ENCODE assay signal across 8 cellular contexts in the genomic region with DNA sequence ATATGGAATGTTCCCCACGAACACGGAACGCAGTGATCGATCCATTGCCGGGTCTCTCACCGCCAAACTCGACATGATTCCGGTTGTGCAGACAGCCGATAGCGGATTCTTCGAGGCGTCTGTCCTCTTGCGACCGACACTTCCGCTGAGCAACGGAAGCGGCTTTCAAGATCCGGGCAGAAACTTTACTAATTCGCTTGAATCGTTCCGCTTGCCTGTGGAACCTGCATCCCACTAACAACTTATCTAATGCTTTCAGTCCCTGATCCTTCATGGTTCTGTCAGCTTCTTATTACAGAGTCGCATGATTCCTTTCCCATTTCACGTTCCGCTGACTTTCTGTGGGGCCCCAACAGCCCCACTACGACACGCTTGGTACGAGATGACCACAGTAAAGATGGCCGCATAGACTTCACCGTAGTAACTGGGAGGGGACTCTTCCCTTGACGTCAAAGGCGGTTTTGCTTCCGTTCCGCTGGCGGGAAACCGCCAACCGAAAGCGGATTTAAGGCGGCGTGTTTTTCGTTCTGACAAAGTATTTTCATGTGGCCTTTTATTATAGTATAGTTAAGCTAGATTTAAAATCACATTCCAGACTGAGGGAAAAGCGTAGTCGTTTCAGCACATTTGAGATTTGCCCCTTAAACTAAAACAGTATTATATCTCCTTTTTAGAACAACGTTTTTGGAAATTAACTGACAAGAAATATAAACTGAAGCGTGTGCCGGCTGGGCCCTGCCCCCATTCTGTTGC. TPM values are rescaled to one million over a fixed set of nuclear protein-coding genes. Genes with fewer than 3 reads are reported as not detected.
DNase-seq lines count a peak whose midpoint lies in the region; ATAC-seq and TF ChIP-seq lines count a peak whose summit lies in the region.

A gene with protein sequence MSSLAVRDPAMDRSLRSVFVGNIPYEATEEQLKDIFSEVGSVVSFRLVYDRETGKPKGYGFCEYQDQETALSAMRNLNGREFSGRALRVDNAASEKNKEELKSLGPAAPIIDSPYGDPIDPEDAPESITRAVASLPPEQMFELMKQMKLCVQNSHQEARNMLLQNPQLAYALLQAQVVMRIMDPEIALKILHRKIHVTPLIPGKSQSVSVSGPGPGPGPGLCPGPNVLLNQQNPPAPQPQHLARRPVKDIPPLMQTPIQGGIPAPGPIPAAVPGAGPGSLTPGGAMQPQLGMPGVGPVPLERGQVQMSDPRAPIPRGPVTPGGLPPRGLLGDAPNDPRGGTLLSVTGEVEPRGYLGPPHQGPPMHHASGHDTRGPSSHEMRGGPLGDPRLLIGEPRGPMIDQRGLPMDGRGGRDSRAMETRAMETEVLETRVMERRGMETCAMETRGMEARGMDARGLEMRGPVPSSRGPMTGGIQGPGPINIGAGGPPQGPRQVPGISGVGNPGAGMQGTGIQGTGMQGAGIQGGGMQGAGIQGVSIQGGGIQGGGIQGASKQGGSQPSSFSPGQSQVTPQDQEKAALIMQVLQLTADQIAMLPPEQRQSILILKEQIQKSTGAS (minus strand): TSS at position 121 of the 753 bp plus-strand sequence. CDS start 46 bp downstream, at position 75.

- no peaks in the 10 kb centered on the region for H3K27me3 Mint-ChIP-seq in naive thymus-derived CD4-positive, alpha-beta T cell
- H3K27me3 Mint-ChIP-seq in stimulated activated naive B cell treated with anti-CD40 and anti-IgM and Interleukin-4, amounts not matched to agents 10 μg/mL and 1 μg/mL and 100 μg/mL, for 72 hours = peaks cover 0 to 6% of the 10 kb centered on the region in 2 donors

- H3F3A ChIP-seq in GM23248 (ENCODE audit: insufficient read depth) = 0 out of 2 replicates have a peak, but pooled peaks cover 7% of the 10 kb centered on the region

- CTCF ChIA-PET in naive thymus-derived CD4-positive, alpha-beta T cell (lab: Charles Lee) = interaction anchor here (1.3 kb wide), 1 partner anchor 9 kb away, joined by 4 read pairs; no protein-coding TSS in a partner anchor

- H3K4me1 ChIP-seq in DND-41 (ENCODE audit: insufficient read depth, low read length) (peaks cover 34% of the 10 kb centered on the region), GM23248 (ENCODE audit: insufficient read depth) (peaks cover 19% of the 10 kb centered on the region), fibroblast of lung (ENCODE audit: control insufficient read depth, extremely low read depth, insufficient read depth, low read length) (peaks cover 3% of the 10 kb centered on the region)
- H3K4me1 ChIP-seq in naive thymus-derived CD4-positive, alpha-beta T cell (ENCODE audit: control insufficient read depth in 2 of 2, insufficient read depth in 2 of 2, low read length in 2 of 2) = peaks cover 24 to 45% of the 10 kb centered on the region in 2 donors

- peak within 1 kb of the TSS; percentile 99 for H2AFZ ChIP-seq in DND-41 (ENCODE audit: low read depth, low read length)
- H2AFZ ChIP-seq in GM23248 = peak within 1 kb of the TSS; percentile 94
- H2AFZ ChIP-seq in fibroblast of lung (ENCODE audit: low read length) = peak within 1 kb of the TSS; percentile 95

- peaks cover 6 to 39% (median 29%) of the 10 kb centered on the region in 5 donors for H3K36me3 Mint-ChIP-seq in naive thymus-derived CD4-positive, alpha-beta T cell
- H3K36me3 Mint-ChIP-seq in stimulated activated naive B cell treated with anti-CD40 and anti-IgM and Interleukin-4, amounts not matched to agents 10 μg/mL and 1 μg/mL and 100 μg/mL, for 72 hours = peaks cover 14 to 31% of the 10 kb centered on the region in 2 donors

- intact Hi-C loops in naive thymus-derived CD4-positive, alpha-beta T cell (cut with micrococcal nuclease) = loop anchor here in 1 of 2 donors (1.0 to 5.0 kb wide), 2 partner anchors 9 to 178 kb away; no protein-coding TSS in a partner anchor

- H3K4me2 ChIP-seq in DND-41 (ENCODE audit: insufficient read depth, low read length) (peak within 1 kb of the TSS; percentile 88), GM23248 (ENCODE audit: unreplicated experiment) (peak within 1 kb of the TSS; percentile 87), fibroblast of lung (ENCODE audit: extremely low read depth, insufficient read depth, low read length) (peak within 1 kb of the TSS; percentile 94)

- H3K4me1 Mint-ChIP-seq in naive thymus-derived CD4-positive, alpha-beta T cell = peaks cover 29 to 62% (median 52%) of the 10 kb centered on the region in 7 donors
- peaks cover 15 to 45% of the 10 kb centered on the region in 2 donors for H3K4me1 Mint-ChIP-seq in stimulated activated naive B cell treated with anti-CD40 and anti-IgM and Interleukin-4, amounts not matched to agents 10 μg/mL and 1 μg/mL and 100 μg/mL, for 72 hours

- peak within 1 kb of the TSS; percentile 99 to 100 (median 100) for H3K27ac Mint-ChIP-seq in naive thymus-derived CD4-positive, alpha-beta T cell
- peak within 1 kb of the TSS; percentile 100 for H3K27ac Mint-ChIP-seq in stimulated activated naive B cell treated with anti-CD40 and anti-IgM and Interleukin-4, amounts not matched to agents 10 μg/mL and 1 μg/mL and 100 μg/mL, for 72 hours

- H3K9me3 Mint-ChIP-seq in naive thymus-derived CD4-positive, alpha-beta T cell = peaks cover 0 to 7% (median 0%) of the 10 kb centered on the region in 11 donors
- H3K9me3 Mint-ChIP-seq in stimulated activated naive B cell treated with anti-CD40 and anti-IgM and Interleukin-4, amounts not matched to agents 10 μg/mL and 1 μg/mL and 100 μg/mL, for 72 hours = no peaks in the 10 kb centered on the region

- H3K4me3 ChIP-seq in DND-41 (ENCODE audit: low read depth in 1 of 2, low read length in 2 of 2) (peak within 1 kb of the TSS; percentile 65 to 86), GM23248 (peak within 1 kb of the TSS; percentile 97), fibroblast of lung (replicated peaks in 1 of 4; ENCODE audit: control extremely low read depth in 1 of 4, insufficient read depth in 1 of 4, low read depth in 3 of 4, low read length in 4 of 4) (peak within 1 kb of the TSS; percentile 68 to 96 (median 85))
- H3K4me3 ChIP-seq in naive thymus-derived CD4-positive, alpha-beta T cell (ENCODE audit: low read length) = peak within 1 kb of the TSS; percentile 96

- POLR2A ChIA-PET in naive thymus-derived CD4-positive, alpha-beta T cell (lab: Charles Lee) = interaction anchor here (1.1 to 3.3 kb wide), 2 partner anchors 9 to 25 kb away, joined by 3 to 12 read pairs; no protein-coding TSS in a partner anchor

- peak within 1 kb of the TSS; percentile 96 to 100 (median 99) for H3K4me3 Mint-ChIP-seq in naive thymus-derived CD4-positive, alpha-beta T cell
- H3K4me3 Mint-ChIP-seq in stimulated activated naive B cell treated with anti-CD40 and anti-IgM and Interleukin-4, amounts not matched to agents 10 μg/mL and 1 μg/mL and 100 μg/mL, for 72 hours = peak within 1 kb of the TSS; percentile 93 to 99

- no peak for TF ChIP-seq CTCF in DND-41 (IDR thresholded peaks at IDR 0.05; ENCODE audit: borderline replicate concordance, extremely low read depth, low read length, poor library complexity, severe bottlenecking)
- TF ChIP-seq CTCF in fibroblast of lung (conservative IDR thresholded peaks at IDR 0.05 in 1 of 2, IDR thresholded peaks at IDR 0.05 in 1 of 2; ENCODE audit: low read depth in 1 of 2, low read length in 2 of 2) = no peak

- H3K79me2 ChIP-seq in DND-41 (ENCODE audit: insufficient read depth, low read length) (peaks cover 34% of the 10 kb centered on the region), GM23248 (ENCODE audit: insufficient read depth) (peaks cover 44% of the 10 kb centered on the region), fibroblast of lung (ENCODE audit: control insufficient read depth, insufficient read depth, low read length) (peaks cover 25% of the 10 kb centered on the region)

- H4K20me1 ChIP-seq in DND-41 (ENCODE audit: insufficient read depth, low read length) (peaks cover 28% of the 10 kb centered on the region), GM23248 (ENCODE audit: insufficient read depth) (no peaks in the 10 kb centered on the region), fibroblast of lung (ENCODE audit: control insufficient read depth, extremely low read depth, insufficient read depth, low read length) (peaks cover 1% of the 10 kb centered on the region)

- H3K36me3 ChIP-seq in DND-41 (ENCODE audit: insufficient read depth, low read length) (peaks cover 26% of the 10 kb centered on the region), GM23248 (ENCODE audit: low read depth) (0 out of 2 replicates have a peak, but pooled peaks cover 3% of the 10 kb centered on the region), fibroblast of lung (ENCODE audit: control insufficient read depth, insufficient read depth, low read length) (no peaks in the 10 kb centered on the region)
- H3K36me3 ChIP-seq in naive thymus-derived CD4-positive, alpha-beta T cell (ENCODE audit: control insufficient read depth in 2 of 3, insufficient read depth in 3 of 3, low read length in 3 of 3) = peaks cover 0 to 5% (median 4%) of the 10 kb centered on the region in 3 experiments

- peak within 1 kb of the TSS; percentile 76 for H3K9ac ChIP-seq in DND-41 (ENCODE audit: low read depth, low read length)
- peak within 1 kb of the TSS; percentile 92 for H3K9ac ChIP-seq in GM23248
- H3K9ac ChIP-seq in fibroblast of lung (ENCODE audit: insufficient read depth, low read length) = peak within 1 kb of the TSS; percentile 80

- no peaks in the 10 kb centered on the region for H3K27me3 ChIP-seq in DND-41 (ENCODE audit: insufficient read depth, low read length, poor library complexity)
- H3K27me3 ChIP-seq in GM23248 (replicated peaks; ENCODE audit: insufficient read depth) = no peaks in the 10 kb centered on the region
- no peaks in the 10 kb centered on the region for H3K27me3 ChIP-seq in fibroblast of lung (ENCODE audit: control insufficient read depth, insufficient read depth, low read length)
- no peaks in the 10 kb centered on the region for H3K27me3 ChIP-seq in naive thymus-derived CD4-positive, alpha-beta T cell (ENCODE audit: control insufficient read depth in 2 of 2, insufficient read depth in 2 of 2, low read length in 2 of 2)

- H3K9me3 ChIP-seq in DND-41 (ENCODE audit: insufficient read depth, low read length, severe bottlenecking) (peaks cover 3% of the 10 kb centered on the region), GM23248 (ENCODE audit: low read depth) (no peaks in the 10 kb centered on the region), fibroblast of lung (ENCODE audit: control insufficient read depth, insufficient read depth, low read depth, low read length) (no peaks in the 10 kb centered on the region)
- H3K9me3 ChIP-seq in naive thymus-derived CD4-positive, alpha-beta T cell (ENCODE audit: control insufficient read depth in 2 of 3, low read length in 3 of 3) = no peaks in the 10 kb centered on the region

- 1 to 2% methylated on average over 45 of the region's 45 CpGs for WGBS in GM23248 (ENCODE audit: low coverage in 1 of 2, low lambda C conversion rate in 2 of 2, missing lambda C conversion rate in 2 of 2), 2 experiments

- in situ Hi-C loops in GM23248 (cut with MboI) = no loop called here

- H3K27ac ChIP-seq in DND-41 (ENCODE audit: low read length) (peak within 1 kb of the TSS; percentile 100), GM23248 (peak within 1 kb of the TSS; percentile 97), fibroblast of lung (ENCODE audit: insufficient read depth, low read length) (peak within 1 kb of the TSS; percentile 98)
- peak within 1 kb of the TSS; percentile 88 for H3K27ac ChIP-seq in naive thymus-derived CD4-positive, alpha-beta T cell (ENCODE audit: low read depth, low read length)

- DNase-seq in DND-41 = peak; percentile 90
- peak; percentile 97 for DNase-seq in GM23248
- DNase-seq in Kasumi-1 (lab: John Stamatoyannopoulos, UW) = peak; percentile 94 to 97
- DNase-seq in RPMI8226 = peak; percentile 90
- DNase-seq in activated T-helper 1 cell treated with anti-CD3 and anti-CD28 coated beads, Interleukin-2, amount 50 U/mL, for 16 hours (ENCODE audit: low read depth in 1 of 2, low spot score in 1 of 2) = peak; percentile 73 to 84
- DNase-seq in fibroblast of lung (ENCODE audit: low read depth in 2 of 2) = peak; percentile 94 to 98
- peak; percentile 77 to 96 (median 95) for DNase-seq in naive thymus-derived CD4-positive, alpha-beta T cell
- peak; percentile 86 for DNase-seq in stimulated activated naive B cell treated with anti-CD40 and anti-IgM and Interleukin-4, amounts not matched to agents 10 μg/mL and 1 μg/mL and 100 μg/mL, for 72 hours

- ATAC-seq in DND-41 (ENCODE audit: insufficient read depth, low read depth) = peak; percentile 85
- ATAC-seq in naive thymus-derived CD4-positive, alpha-beta T cell = peak; percentile 94
- peak; percentile 92 to 94 for ATAC-seq in stimulated activated naive B cell treated with anti-CD40 and anti-IgM and Interleukin-4, amounts not matched to agents 10 μg/mL and 1 μg/mL and 100 μg/mL, for 72 hours (replicated peaks)

- no peaks in the 10 kb centered on the region for H3K9me2 ChIP-seq in GM23248 (ENCODE audit: insufficient read depth)

RNA-seq across cellular contexts. Expression of the gene that starts here (rescaled TPM):
- total RNA-seq in GM23248 (2014; rRNA removed; shearing (Covaris generic)) = 16.9 and 19.9 TPM in 2 replicates
- polyA plus RNA-seq in GM23248 (2016; fragmentation: Nextera tagmentation; extraction: Ambion mirVana) = 7.6 and 7.9 TPM in 2 replicates
- total RNA-seq in fibroblast of lung = 14.9 and 20.0 TPM in 2 replicates
- polyA plus RNA-seq in fibroblast of lung = 5.9 and 8.3 TPM in 2 replicates
- 10.1 and 14.4 TPM in 2 replicates for polyA plus RNA-seq in fibroblast of lung (2012)
- polyA minus RNA-seq in fibroblast of lung (ENCODE audit: low replicate concordance) = 12.6 and 13.2 TPM in 2 replicates
- 10 to 100 TPM; 23.0 to 52.9 (median 40.1) TPM for total RNA-seq in naive thymus-derived CD4-positive, alpha-beta T cell
- 10 to 100 TPM; 18.4 to 21.2 TPM for polyA plus RNA-seq in naive thymus-derived CD4-positive, alpha-beta T cell

Comparison
In these comparisons a context has a peak if more than half of its experiments do, and no peak if none do; other contexts are left out.
1. Peak in every context shown above with its lines: DNase-seq, ATAC-seq, H3K4me3 ChIP-seq and H3K27ac ChIP-seq.